1 cellular context compared by ENCODE assay signal in the genomic region with DNA sequence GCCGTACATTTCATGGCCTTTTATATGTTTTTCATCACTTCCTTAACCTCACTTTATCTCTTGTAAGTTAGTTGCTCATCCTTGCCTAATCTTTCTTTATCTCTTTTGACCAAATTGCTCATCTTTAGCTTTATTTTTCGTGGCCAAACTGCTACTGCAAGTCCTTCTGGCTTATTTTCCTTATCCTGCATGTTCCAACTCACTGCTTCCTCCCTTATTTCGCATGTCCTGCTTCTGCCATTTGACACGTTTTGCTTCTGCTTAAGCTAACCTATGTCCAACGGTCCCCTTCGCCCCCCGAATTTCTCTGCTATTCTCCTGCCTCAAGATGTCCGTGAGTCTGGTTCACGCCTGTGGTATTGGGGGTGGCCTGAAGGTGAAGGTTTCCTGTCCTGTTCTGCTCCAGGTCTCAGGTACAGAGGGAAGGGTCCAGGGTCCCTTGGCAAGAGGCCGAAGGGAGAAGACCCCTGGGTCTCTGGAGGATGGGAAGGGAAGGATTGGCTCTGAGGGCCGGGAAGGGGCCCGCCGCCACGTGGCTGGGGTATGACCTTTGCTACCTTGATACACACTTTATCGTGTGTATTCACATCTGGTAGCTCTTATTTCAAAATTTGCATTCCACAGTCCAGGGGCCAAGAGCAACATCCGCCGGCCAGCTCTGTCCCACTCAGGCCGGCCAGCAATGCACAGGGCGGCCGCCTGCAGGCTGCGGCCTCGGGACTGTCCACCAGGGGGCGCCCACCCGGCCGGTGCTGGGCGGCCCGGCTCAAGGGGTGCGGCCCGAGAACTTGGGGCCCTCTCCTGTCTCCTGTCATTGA.
TF ChIP-seq lines count a peak whose summit lies in the region.

No MANE protein-coding gene starts in this region.

TF ChIP-seq in K562, 482 proteins besides CTCF, POLR2A, EP300 and RAD21 (continued from another document and continues in another):
- TF ChIP-seq DEAF1 (CRISPR knock-in tag; IDR thresholded peaks at IDR 0.05) (peak; percentile 46; the same call in 1 of the 2 replicates), ZNF23 (CRISPR knock-in tag; IDR thresholded peaks at IDR 0.05) (no peak), GABPA (tag; conservative IDR thresholded peaks at IDR 0.05; ENCODE audit: low read depth) (peak; percentile 57), RBM15 (IDR thresholded peaks at IDR 0.05; ENCODE audit: insufficient read depth, low read length) (no peak), ZFPM2 (CRISPR knock-in tag; IDR thresholded peaks at IDR 0.05) (no peak), YBX1 (IDR thresholded peaks at IDR 0.05) (no peak), MAFK (IDR thresholded peaks at IDR 0.05; ENCODE audit: low read length) (no peak), POLR2B (IDR thresholded peaks at IDR 0.05; ENCODE audit: low read depth, partially characterized antibody) (peak; percentile 40), ELF4 (CRISPR knock-in tag; IDR thresholded peaks at IDR 0.05) (peak; percentile 81; the same call in 1 of the 2 replicates), ZNF609 (CRISPR knock-in tag; IDR thresholded peaks at IDR 0.05; ENCODE audit: borderline replicate concordance) (no peak), BRD4 (IDR thresholded peaks at IDR 0.05) (no peak), MECOM (CRISPR knock-in tag; IDR thresholded peaks at IDR 0.05) (peak; percentile 100), SIN3A (IDR thresholded peaks at IDR 0.05; ENCODE audit: borderline replicate concordance in 2 of 2, control insufficient read depth in 1 of 2, low read depth in 2 of 2, low read length in 2 of 2) (no peak), FOXA1 (IDR thresholded peaks at IDR 0.05; ENCODE audit: borderline replicate concordance) (no peak), PURB (CRISPR knock-in tag; IDR thresholded peaks at IDR 0.05; ENCODE audit: low read depth) (no peak), ZNF707 (CRISPR knock-in tag; conservative IDR thresholded peaks at IDR 0.05) (no peak), POLR2AphosphoS5 (IDR thresholded peaks at IDR 0.05; ENCODE audit: control insufficient read depth, insufficient read depth, low read depth, low read length) (0 out of 2 replicates have a peak, but pooled peaks have one; percentile 28), ZNF347 (CRISPR knock-in tag; IDR thresholded peaks at IDR 0.05; ENCODE audit: low read depth) (no peak), SIN3B (IDR thresholded peaks at IDR 0.05; ENCODE audit: low read depth) (no peak), ZBTB8A (IDR thresholded peaks at IDR 0.05; ENCODE audit: partially characterized antibody) (no peak), PML (IDR thresholded peaks at IDR 0.05; ENCODE audit: low read length) (peak; percentile 34; the same call in 1 of the 2 replicates), RBFOX2 (IDR thresholded peaks at IDR 0.05; ENCODE audit: low read depth, low read length) (peak; percentile 92), NELFE (IDR thresholded peaks at IDR 0.05; ENCODE audit: insufficient read depth, insufficient read length) (no peak), STAT5A (IDR thresholded peaks at IDR 0.05; ENCODE audit: borderline replicate concordance, low read length) (peak; percentile 52), BRD9 (IDR thresholded peaks at IDR 0.05; ENCODE audit: low read depth, partially characterized antibody) (peak; percentile 69), TCF7 (IDR thresholded peaks at IDR 0.05; ENCODE audit: borderline replicate concordance) (no peak; the same call in 1 of the 2 replicates), TAF7 (tag; IDR thresholded peaks at IDR 0.05) (no peak), EP400 (IDR thresholded peaks at IDR 0.05) (peak; percentile 84), SMARCC2 (IDR thresholded peaks at IDR 0.05; ENCODE audit: low read depth) (peak; percentile 84; the same call in 1 of the 2 replicates), KDM2B (CRISPR knock-in tag; IDR thresholded peaks at IDR 0.05) (no peak), CGGBP1 (CRISPR knock-in tag; IDR thresholded peaks at IDR 0.05) (no peak), OTX1 (CRISPR knock-in tag; IDR thresholded peaks at IDR 0.05) (peak; percentile 68; the same call in 1 of the 2 replicates), NFYB (IDR thresholded peaks at IDR 0.05; ENCODE audit: extremely low read depth, insufficient read length) (no peak), ZNF408 (CRISPR knock-in tag; IDR thresholded peaks at IDR 0.05; ENCODE audit: low read depth) (no peak), JUN (IDR thresholded peaks at IDR 0.05; ENCODE audit: borderline replicate concordance, low read depth, low read length) (peak; percentile 7; the same call in 1 of the 2 replicates), JUN (CRISPR knock-in tag; IDR thresholded peaks at IDR 0.05; ENCODE audit: borderline replicate concordance) (no peak), BRCA1 (IDR thresholded peaks at IDR 0.05) (no peak), BRCA1 (CRISPR knock-in tag; IDR thresholded peaks at IDR 0.05) (no peak)
- TF ChIP-seq, protein P1, sequence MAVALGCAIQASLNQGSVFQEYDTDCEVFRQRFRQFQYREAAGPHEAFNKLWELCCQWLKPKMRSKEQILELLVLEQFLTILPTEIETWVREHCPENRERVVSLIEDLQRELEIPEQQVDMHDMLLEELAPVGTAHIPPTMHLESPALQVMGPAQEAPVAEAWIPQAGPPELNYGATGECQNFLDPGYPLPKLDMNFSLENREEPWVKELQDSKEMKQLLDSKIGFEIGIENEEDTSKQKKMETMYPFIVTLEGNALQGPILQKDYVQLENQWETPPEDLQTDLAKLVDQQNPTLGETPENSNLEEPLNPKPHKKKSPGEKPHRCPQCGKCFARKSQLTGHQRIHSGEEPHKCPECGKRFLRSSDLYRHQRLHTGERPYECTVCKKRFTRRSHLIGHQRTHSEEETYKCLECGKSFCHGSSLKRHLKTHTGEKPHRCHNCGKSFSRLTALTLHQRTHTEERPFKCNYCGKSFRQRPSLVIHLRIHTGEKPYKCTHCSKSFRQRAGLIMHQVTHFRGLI (CRISPR knock-in tag; IDR thresholded peaks at IDR 0.05) = no peak
- TF ChIP-seq, protein P2, sequence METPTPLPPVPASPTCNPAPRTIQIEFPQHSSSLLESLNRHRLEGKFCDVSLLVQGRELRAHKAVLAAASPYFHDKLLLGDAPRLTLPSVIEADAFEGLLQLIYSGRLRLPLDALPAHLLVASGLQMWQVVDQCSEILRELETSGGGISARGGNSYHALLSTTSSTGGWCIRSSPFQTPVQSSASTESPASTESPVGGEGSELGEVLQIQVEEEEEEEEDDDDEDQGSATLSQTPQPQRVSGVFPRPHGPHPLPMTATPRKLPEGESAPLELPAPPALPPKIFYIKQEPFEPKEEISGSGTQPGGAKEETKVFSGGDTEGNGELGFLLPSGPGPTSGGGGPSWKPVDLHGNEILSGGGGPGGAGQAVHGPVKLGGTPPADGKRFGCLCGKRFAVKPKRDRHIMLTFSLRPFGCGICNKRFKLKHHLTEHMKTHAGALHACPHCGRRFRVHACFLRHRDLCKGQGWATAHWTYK (CRISPR knock-in tag; IDR thresholded peaks at IDR 0.05) = peak; percentile 73; the same call in 1 of the 2 replicates
- TF ChIP-seq, protein P3, sequence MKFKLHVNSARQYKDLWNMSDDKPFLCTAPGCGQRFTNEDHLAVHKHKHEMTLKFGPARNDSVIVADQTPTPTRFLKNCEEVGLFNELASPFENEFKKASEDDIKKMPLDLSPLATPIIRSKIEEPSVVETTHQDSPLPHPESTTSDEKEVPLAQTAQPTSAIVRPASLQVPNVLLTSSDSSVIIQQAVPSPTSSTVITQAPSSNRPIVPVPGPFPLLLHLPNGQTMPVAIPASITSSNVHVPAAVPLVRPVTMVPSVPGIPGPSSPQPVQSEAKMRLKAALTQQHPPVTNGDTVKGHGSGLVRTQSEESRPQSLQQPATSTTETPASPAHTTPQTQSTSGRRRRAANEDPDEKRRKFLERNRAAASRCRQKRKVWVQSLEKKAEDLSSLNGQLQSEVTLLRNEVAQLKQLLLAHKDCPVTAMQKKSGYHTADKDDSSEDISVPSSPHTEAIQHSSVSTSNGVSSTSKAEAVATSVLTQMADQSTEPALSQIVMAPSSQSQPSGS (CRISPR knock-in tag; IDR thresholded peaks at IDR 0.05) = no peak
- TF ChIP-seq, protein P4, sequence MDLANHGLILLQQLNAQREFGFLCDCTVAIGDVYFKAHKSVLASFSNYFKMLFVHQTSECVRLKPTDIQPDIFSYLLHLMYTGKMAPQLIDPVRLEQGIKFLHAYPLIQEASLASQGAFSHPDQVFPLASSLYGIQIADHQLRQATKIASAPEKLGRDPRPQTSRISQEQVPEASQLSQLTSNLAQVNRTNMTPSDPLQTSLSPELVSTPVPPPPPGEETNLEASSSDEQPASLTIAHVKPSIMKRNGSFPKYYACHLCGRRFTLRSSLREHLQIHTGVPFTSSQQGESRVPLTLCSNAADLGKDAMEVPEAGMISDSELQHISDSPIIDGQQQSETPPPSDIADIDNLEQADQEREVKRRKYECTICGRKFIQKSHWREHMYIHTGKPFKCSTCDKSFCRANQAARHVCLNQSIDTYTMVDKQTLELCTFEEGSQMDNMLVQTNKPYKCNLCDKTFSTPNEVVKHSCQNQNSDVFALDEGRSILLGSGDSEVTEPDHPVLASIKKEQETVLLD (IDR thresholded peaks at IDR 0.05) = peak; percentile 77
- TF ChIP-seq, protein P5, sequence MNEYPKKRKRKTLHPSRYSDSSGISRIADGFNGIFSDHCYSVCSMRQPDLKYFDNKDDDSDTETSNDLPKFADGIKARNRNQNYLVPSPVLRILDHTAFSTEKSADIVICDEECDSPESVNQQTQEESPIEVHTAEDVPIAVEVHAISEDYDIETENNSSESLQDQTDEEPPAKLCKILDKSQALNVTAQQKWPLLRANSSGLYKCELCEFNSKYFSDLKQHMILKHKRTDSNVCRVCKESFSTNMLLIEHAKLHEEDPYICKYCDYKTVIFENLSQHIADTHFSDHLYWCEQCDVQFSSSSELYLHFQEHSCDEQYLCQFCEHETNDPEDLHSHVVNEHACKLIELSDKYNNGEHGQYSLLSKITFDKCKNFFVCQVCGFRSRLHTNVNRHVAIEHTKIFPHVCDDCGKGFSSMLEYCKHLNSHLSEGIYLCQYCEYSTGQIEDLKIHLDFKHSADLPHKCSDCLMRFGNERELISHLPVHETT (CRISPR knock-in tag; conservative IDR thresholded peaks at IDR 0.05 in 1 of 2, IDR thresholded peaks at IDR 0.05 in 1 of 2) = no peak; a peak in 1 of 4 replicates
- TF ChIP-seq, protein P6, sequence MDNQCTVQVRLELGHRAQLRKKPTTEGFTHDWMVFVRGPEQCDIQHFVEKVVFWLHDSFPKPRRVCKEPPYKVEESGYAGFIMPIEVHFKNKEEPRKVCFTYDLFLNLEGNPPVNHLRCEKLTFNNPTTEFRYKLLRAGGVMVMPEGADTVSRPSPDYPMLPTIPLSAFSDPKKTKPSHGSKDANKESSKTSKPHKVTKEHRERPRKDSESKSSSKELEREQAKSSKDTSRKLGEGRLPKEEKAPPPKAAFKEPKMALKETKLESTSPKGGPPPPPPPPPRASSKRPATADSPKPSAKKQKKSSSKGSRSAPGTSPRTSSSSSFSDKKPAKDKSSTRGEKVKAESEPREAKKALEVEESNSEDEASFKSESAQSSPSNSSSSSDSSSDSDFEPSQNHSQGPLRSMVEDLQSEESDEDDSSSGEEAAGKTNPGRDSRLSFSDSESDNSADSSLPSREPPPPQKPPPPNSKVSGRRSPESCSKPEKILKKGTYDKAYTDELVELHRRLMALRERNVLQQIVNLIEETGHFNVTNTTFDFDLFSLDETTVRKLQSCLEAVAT (IDR thresholded peaks at IDR 0.05) = peak in 1 of 2 experiments; percentile 59; a peak in 1 of 4 replicates
